ENCODE assay signal across 17 cellular contexts in genomic region chr12:129776977-129777667, GRCh38.
DNase-seq lines count a peak whose midpoint lies in the region; ATAC-seq and TF ChIP-seq lines count a peak whose summit lies in the region.
"Had no signal": no experiment of that assay in that cellular context is flagged by ENCODE, and none has a peak within 500 bp of the region (broad histone marks: within the 10 kb centered on the region; RNA-seq: fewer than 3 reads in every experiment).

No MANE protein-coding gene starts in this region.

- no peak overlapping the region for H3K4me3 ChIP-seq in astrocyte of the spinal cord (ENCODE audit: low read depth, low read length)
- H3K4me3 ChIP-seq: MG63, SK-N-MC had no signal

- peak; percentile 85 for DNase-seq in DMS153 (lab: John Stamatoyannopoulos, UW)
- DNase-seq in NCI-H1092 treated with DMSO at 0.1 percent for 48 hours (lab: John Stamatoyannopoulos, UW), result peak; percentile 90
- DNase-seq in NCI-H510A (lab: John Stamatoyannopoulos, UW), result peak; percentile 61
- peak; percentile 13 for DNase-seq in astrocyte of the spinal cord (ENCODE audit: low read depth, low spot score)
- DNase-seq in KG1 (lab: John Stamatoyannopoulos, UW), result no peak
- DNase-seq in iPS-NIHi7 (ENCODE audit: extremely low spot score), result no peak
- DNase-seq: C1 segment of cervical spinal cord, DMS79 treated with DMSO at 0.1 percent for 48 hours, GDM1, MG63, NCI-H2171 treated with DMSO at 0.1 percent for 48 hours, NCI-H526 treated with DMSO at 0.1 percent for 48 hours, T-helper 1 cell had no signal

- in situ Hi-C loops in astrocyte of the spinal cord (cut with HindIII; ENCODE audit: low sequenced_read_pairs), result no loop called here

- no peak for TF ChIP-seq CTCF in astrocyte of the spinal cord (IDR thresholded peaks at IDR 0.05; ENCODE audit: low read depth, low read length)

- ATAC-seq in HG03565 (IDR thresholded peaks at IDR 0.05; ENCODE audit: unreplicated experiment) (no peak), GM19452 (IDR thresholded peaks at IDR 0.05; ENCODE audit: unreplicated experiment) (no peak)
- ATAC-seq: Right ventricle myocardium inferior had no signal

Comparison
In these comparisons a context has a peak if more than half of its experiments do, and no peak if none do; other contexts are left out.
1. DNase-seq: peak in DMS153 (single experiment), NCI-H1092 treated with DMSO at 0.1 percent for 48 hours (single experiment), NCI-H510A (single experiment) and astrocyte of the spinal cord (single experiment); none in KG1 (single experiment) and iPS-NIHi7 (single experiment).